Comparison of ENCODE assay signal across 19 cellular contexts in genomic region chr10:123790132-123790885, GRCh38.
"Had no signal": no experiment of that assay in that cellular context is flagged by ENCODE, and none has a peak within 500 bp of the region (broad histone marks: within the 10 kb centered on the region; RNA-seq: fewer than 3 reads in every experiment).

No MANE protein-coding gene starts in this region.

- H3K9me3 ChIP-seq: testis had no signal

- H3K4me3 ChIP-seq: cardiac muscle cell, left ventricle myocardium inferior, testis had no signal

- H3K4me1 Mint-ChIP-seq: activated naive CD8-positive, alpha-beta T cell treated with anti-CD3 and anti-CD28 coated beads for 36 hours; stimulated activated memory B cell treated with anti-CD40 and anti-IgM and Interleukin-4, amounts not matched to agents 10 μg/mL and 1 μg/mL and 100 μg/mL, for 72 hours had no signal

- DNase-seq: activated CD4-positive, alpha-beta T cell treated with anti-CD3 and anti-CD28 coated beads for 1 hour; activated CD4-positive, alpha-beta T cell treated with anti-CD3 and anti-CD28 coated beads, Interleukin-2, amount 50 U/mL, for 48 hours; activated naive CD8-positive, alpha-beta T cell treated with anti-CD3 and anti-CD28 coated beads for 36 hours; amniotic stem cell; dermis blood vessel endothelial cell; effector memory CD8-positive, alpha-beta T cell; foreskin melanocyte; glutamatergic neuron; hypothalamus; left ventricle myocardium inferior; mammary epithelial cell; occipital lobe; stimulated activated CD4-positive, alpha-beta T cell treated with anti-CD3 and anti-CD28 coated beads, Interleukin-15, amount 100 ng/mL, for 24 hours; stimulated activated CD4-positive, alpha-beta T cell treated with anti-CD3 and anti-CD28 coated beads, Interleukin-4, amount 100 ng/mL, for 4 hours; testis; WERI-Rb-1 had no signal

- H3K27ac ChIP-seq: cardiac muscle cell, left ventricle myocardium inferior, testis, WERI-Rb-1 had no signal

- H3K27ac Mint-ChIP-seq: activated naive CD8-positive, alpha-beta T cell treated with anti-CD3 and anti-CD28 coated beads for 36 hours; effector memory CD8-positive, alpha-beta T cell; progenitor cell of endocrine pancreas; stimulated activated memory B cell treated with anti-CD40 and anti-IgM and Interleukin-4, amounts not matched to agents 10 μg/mL and 1 μg/mL and 100 μg/mL, for 72 hours had no signal

- H3K27me3 ChIP-seq: cardiac muscle cell, testis had no signal

- H3K36me3 ChIP-seq: cardiac muscle cell, left ventricle myocardium inferior, WERI-Rb-1 had no signal

- H3K9me3 Mint-ChIP-seq: stimulated activated memory B cell treated with anti-CD40 and anti-IgM and Interleukin-4, amounts not matched to agents 10 μg/mL and 1 μg/mL and 100 μg/mL, for 72 hours had no signal

- H3K4me3 Mint-ChIP-seq: activated naive CD8-positive, alpha-beta T cell treated with anti-CD3 and anti-CD28 coated beads for 36 hours; effector memory CD8-positive, alpha-beta T cell; stimulated activated memory B cell treated with anti-CD40 and anti-IgM and Interleukin-4, amounts not matched to agents 10 μg/mL and 1 μg/mL and 100 μg/mL, for 72 hours had no signal

- H3K4me1 ChIP-seq: left ventricle myocardium inferior, testis had no signal

- H3K36me3 Mint-ChIP-seq: stimulated activated memory B cell treated with anti-CD40 and anti-IgM and Interleukin-4, amounts not matched to agents 10 μg/mL and 1 μg/mL and 100 μg/mL, for 72 hours had no signal
